ENCODE assay signal across 8 cellular contexts in the genomic region with DNA sequence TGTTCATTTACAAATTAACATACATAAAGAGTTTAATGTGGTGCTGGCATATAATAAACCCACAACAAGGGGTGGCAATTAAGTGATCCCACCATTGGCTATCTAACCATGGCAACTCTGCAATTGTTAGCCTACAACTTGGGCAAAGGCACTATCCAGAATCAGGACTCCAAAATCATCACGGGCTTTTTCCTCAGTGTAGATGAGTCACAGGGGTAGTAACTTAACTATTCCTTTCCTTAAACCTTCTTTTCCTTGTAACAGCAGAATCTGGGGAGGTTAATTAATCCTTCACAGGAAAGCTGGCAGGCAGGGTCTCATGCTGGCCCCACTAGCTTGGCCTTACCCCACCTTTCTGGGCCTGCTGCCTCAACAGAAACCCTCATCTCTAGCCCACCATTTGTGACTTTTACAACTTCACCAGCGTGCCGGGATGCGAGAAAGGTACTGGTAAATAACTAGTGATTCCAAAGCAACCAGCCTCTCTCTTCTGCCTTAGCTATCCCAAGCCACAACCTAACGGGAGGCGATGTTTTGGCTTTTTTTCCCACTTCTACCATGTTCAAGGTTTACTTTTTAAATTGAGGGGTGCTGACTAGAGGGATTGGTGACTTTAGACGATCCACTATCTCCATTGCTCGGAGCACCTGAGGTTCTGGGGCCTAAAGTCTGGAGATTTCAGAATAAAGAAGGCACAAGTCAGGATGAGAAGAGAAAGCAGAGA. TPM values are rescaled to one million over a fixed set of nuclear protein-coding genes. Genes with fewer than 3 reads are reported as not detected.
DNase-seq lines count a peak whose midpoint lies in the region; ATAC-seq and TF ChIP-seq lines count a peak whose summit lies in the region.

No MANE protein-coding gene starts in this region.

- WGBS in esophagus squamous epithelium, 2 donors, result 29 to 35% methylated on average over 8 of the region's 8 CpGs

- TF ChIP-seq POLR2A in esophagus squamous epithelium (IDR thresholded peaks at IDR 0.05), result no peak

- TF ChIP-seq CTCF in GM12864 (IDR thresholded peaks at IDR 0.05; ENCODE audit: low read depth, low read length, missing control alignments), result no peak
- TF ChIP-seq CTCF in esophagus squamous epithelium (IDR thresholded peaks at IDR 0.05), result no peak

- H3K9ac ChIP-seq in rectal smooth muscle tissue (ENCODE audit: low read length), result peak overlapping the region; percentile 60

- ATAC-seq in HG03520 (IDR thresholded peaks at IDR 0.05; ENCODE audit: unreplicated experiment), result no peak
- no peak for ATAC-seq in HG03439 (IDR thresholded peaks at IDR 0.05; ENCODE audit: unreplicated experiment)

- no peak for DNase-seq in GM12864 (ENCODE audit: low read depth)
- DNase-seq in RKO (ENCODE audit: low spot score), result peak; percentile 60
- DNase-seq in esophagus squamous epithelium (lab: John Stamatoyannopoulos, UW), result no peak
- no peak for DNase-seq in NCI-H1930 (lab: John Stamatoyannopoulos, UW)
- DNase-seq in midbrain (lab: John Stamatoyannopoulos, UW), result no peak

- H3K27ac ChIP-seq in esophagus squamous epithelium (peak overlapping the region; percentile 89 to 96 (median 94)), rectal smooth muscle tissue (ENCODE audit: low read depth, low read length) (peak overlapping the region; percentile 93)

- H3K36me3 ChIP-seq in esophagus squamous epithelium, result peaks cover 0 to 40% (median 6%) of the 10 kb centered on the region in 3 donors
- H3K36me3 ChIP-seq in rectal smooth muscle tissue (ENCODE audit: control insufficient read depth, insufficient read depth, low read length), result peaks cover 12% of the 10 kb centered on the region

- H3K27me3 ChIP-seq in esophagus squamous epithelium (no peaks in the 10 kb centered on the region), rectal smooth muscle tissue (ENCODE audit: control insufficient read depth, insufficient read depth, low read length) (no peaks in the 10 kb centered on the region)

- H3K9me3 ChIP-seq in esophagus squamous epithelium, result no peaks in the 10 kb centered on the region

- H3K4me3 ChIP-seq in GM12864 (ENCODE audit: low read depth, low read length) (peak overlapping the region; percentile 91), esophagus squamous epithelium (peak overlapping the region; percentile 67 to 89 (median 72)), rectal smooth muscle tissue (ENCODE audit: low read length) (peak overlapping the region; percentile 99)

- intact Hi-C loops in esophagus squamous epithelium (cut with DNase I), result loop anchor here (5.0 kb wide), 2 partner anchors 53 to 133 kb away; no protein-coding TSS in a partner anchor

- H3K4me1 ChIP-seq in esophagus squamous epithelium (peaks cover 17 to 65% (median 27%) of the 10 kb centered on the region in 3 donors), rectal smooth muscle tissue (ENCODE audit: control insufficient read depth, insufficient read depth, low read length) (peaks cover 24% of the 10 kb centered on the region)

RNA-seq across cellular contexts. Expression of gene ATP5MC2, which starts 0.7 kb away (rescaled TPM):
- total RNA-seq in esophagus squamous epithelium, result 100 to 1,000 TPM; 240 to 303 (median 268) TPM

RNA-seq across cellular contexts. Expression of gene ATF7, which starts 49.0 kb away (rescaled TPM):
- total RNA-seq in esophagus squamous epithelium, result 10 to 100 TPM; 12.5 to 28.0 (median 20.6) TPM

RNA-seq across cellular contexts. Expression of gene CALCOCO1, which starts 52.1 kb away (rescaled TPM):
- total RNA-seq in esophagus squamous epithelium, result 100 to 1,000 TPM in 1 of 4 donors, 10 to 100 TPM in 3; 29.5 to 159 (median 52.2) TPM
